In genomic region chr18:42548493-42548892, GRCh38 we compare ENCODE assay signal across 27 cellular contexts.
"Had no signal": no experiment of that assay in that cellular context is flagged by ENCODE, and none has a peak within 500 bp of the region (broad histone marks: within the 10 kb centered on the region; RNA-seq: fewer than 3 reads in every experiment).

No MANE protein-coding gene starts in this region.

- H3K9me3 Mint-ChIP-seq: mesothelial cell of epicardium had no signal

- H3K27ac ChIP-seq: neural progenitor cell, parathyroid adenoma, sigmoid colon, testis, tibial artery had no signal

- DNase-seq: cerebellar nuclear complex; cortex of kidney; effector memory CD8-positive, alpha-beta T cell; foreskin melanocyte; glutamatergic neuron; hypothalamus; immature natural killer cell; islet precursor cell; kidney glomerular epithelial cell; left colon; mesenchymal stem cell; mucosa of descending colon; naive B cell; sigmoid colon; stimulated activated CD4-positive, alpha-beta T cell treated with anti-CD3 and anti-CD28 coated beads, Interleukin-2, amount 100 ng/mL, for 24 hours; stimulated activated CD4-positive, alpha-beta T cell treated with anti-CD3 and anti-CD28 coated beads, Interleukin-4, amount 100 ng/mL, for 24 hours; stimulated activated naive CD4-positive, alpha-beta T cell treated with Interleukin-2 at 50 U/mL for 16 hours; substantia nigra; testis; tibial artery had no signal

- H3K4me3 ChIP-seq: mucosa of descending colon, neural progenitor cell, sigmoid colon, testis, tibial artery had no signal

- ATAC-seq: effector memory CD8-positive, alpha-beta T cell; left colon; mucosa of descending colon; stimulated activated effector memory CD8-positive, alpha-beta T cell treated with anti-CD3 and anti-CD28 coated beads, Interleukin-12 subunit alpha, Interleukin-12 subunit beta, amount 100 ng/mL, for 72 hours had no signal

- H3K27me3 Mint-ChIP-seq: effector memory CD8-positive, alpha-beta T cell; naive B cell; progenitor cell of endocrine pancreas; type B pancreatic cell had no signal

- H3K27ac Mint-ChIP-seq: effector memory CD8-positive, alpha-beta T cell; immature natural killer cell; mesothelial cell of epicardium; naive B cell; neural progenitor cell; progenitor cell of endocrine pancreas; stimulated activated effector memory CD8-positive, alpha-beta T cell treated with anti-CD3 and anti-CD28 coated beads, Interleukin-12 subunit alpha, Interleukin-12 subunit beta, amount 100 ng/mL, for 72 hours; type B pancreatic cell had no signal

- H3K9me3 ChIP-seq: mucosa of descending colon, sigmoid colon, testis, tibial artery had no signal

- H3K4me3 Mint-ChIP-seq: effector memory CD8-positive, alpha-beta T cell; immature natural killer cell; mesothelial cell of epicardium; naive B cell; nephron; neural progenitor cell; stimulated activated effector memory CD8-positive, alpha-beta T cell treated with anti-CD3 and anti-CD28 coated beads, Interleukin-12 subunit alpha, Interleukin-12 subunit beta, amount 100 ng/mL, for 72 hours; type B pancreatic cell had no signal

- H3K27me3 ChIP-seq: neural progenitor cell, sigmoid colon, testis, tibial artery had no signal

- H3K36me3 Mint-ChIP-seq: immature natural killer cell; mesothelial cell of epicardium; naive B cell; neural progenitor cell; stimulated activated effector memory CD8-positive, alpha-beta T cell treated with anti-CD3 and anti-CD28 coated beads, Interleukin-12 subunit alpha, Interleukin-12 subunit beta, amount 100 ng/mL, for 72 hours; type B pancreatic cell had no signal

- H3K4me1 ChIP-seq: neural progenitor cell, parathyroid adenoma, sigmoid colon, testis, tibial artery had no signal

- H3K4me1 Mint-ChIP-seq: immature natural killer cell; naive B cell; nephron; neural progenitor cell; stimulated activated effector memory CD8-positive, alpha-beta T cell treated with anti-CD3 and anti-CD28 coated beads, Interleukin-12 subunit alpha, Interleukin-12 subunit beta, amount 100 ng/mL, for 72 hours had no signal
